Comparison of ENCODE assay signal across 1 cellular context in the genomic region with DNA sequence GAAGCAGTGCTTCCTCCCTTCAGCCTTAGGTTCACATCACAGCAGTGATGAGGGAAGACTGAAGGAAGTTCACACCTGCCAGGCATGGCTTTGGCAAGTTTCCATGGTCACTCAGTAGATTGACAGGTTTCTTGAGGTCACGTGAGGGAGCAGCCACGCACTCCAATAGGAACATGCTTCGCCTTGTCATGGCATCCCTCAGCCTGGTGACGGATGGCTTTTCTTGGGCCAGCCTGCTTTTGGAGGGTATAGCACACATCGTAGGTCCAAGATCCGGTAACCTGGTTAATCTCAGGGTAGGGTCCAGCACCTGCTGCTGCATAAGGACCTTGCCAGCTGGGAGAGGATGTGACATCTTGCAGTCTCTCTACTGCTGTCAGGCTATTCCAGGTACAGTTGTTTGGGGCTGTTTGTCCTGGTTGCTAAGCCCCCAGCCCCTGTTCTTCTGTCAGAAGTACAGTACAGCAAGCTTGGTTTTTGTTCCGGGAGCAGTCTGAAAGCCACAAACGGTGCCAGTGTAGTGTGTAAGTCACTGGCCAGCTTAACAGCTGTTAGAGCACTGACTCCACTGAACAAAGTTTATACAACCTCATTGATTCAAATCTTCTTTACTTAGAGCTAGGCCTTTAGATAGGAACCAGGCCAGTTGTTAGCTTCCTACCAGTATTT.
TF ChIP-seq lines count a peak whose summit lies in the region.

No MANE protein-coding gene starts in this region.

TF ChIP-seq in SK-N-SH, 30 proteins besides CTCF, POLR2A, EP300 and RAD21 (continued from another document):
- TF ChIP-seq, protein P1, sequence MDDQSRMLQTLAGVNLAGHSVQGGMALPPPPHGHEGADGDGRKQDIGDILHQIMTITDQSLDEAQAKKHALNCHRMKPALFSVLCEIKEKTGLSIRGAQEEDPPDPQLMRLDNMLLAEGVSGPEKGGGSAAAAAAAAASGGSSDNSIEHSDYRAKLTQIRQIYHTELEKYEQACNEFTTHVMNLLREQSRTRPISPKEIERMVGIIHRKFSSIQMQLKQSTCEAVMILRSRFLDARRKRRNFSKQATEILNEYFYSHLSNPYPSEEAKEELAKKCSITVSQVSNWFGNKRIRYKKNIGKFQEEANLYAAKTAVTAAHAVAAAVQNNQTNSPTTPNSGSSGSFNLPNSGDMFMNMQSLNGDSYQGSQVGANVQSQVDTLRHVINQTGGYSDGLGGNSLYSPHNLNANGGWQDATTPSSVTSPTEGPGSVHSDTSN (IDR thresholded peaks at IDR 0.05) = no peak
- no peak for TF ChIP-seq MXI1 (IDR thresholded peaks at IDR 0.05; ENCODE audit: low read depth, low read length)
- no peak for TF ChIP-seq TCF12 (IDR thresholded peaks at IDR 0.05)
